Comparison of ENCODE assay signal across 1 cellular context in genomic region chr2:44230378-44230777, GRCh38.
TF ChIP-seq lines count a peak whose summit lies in the region.

No MANE protein-coding gene starts in this region.

TF ChIP-seq in GM23338, 12 proteins besides CTCF, POLR2A, EP300 and RAD21 (continued from another document):
- TF ChIP-seq ZNF462 (CRISPR knock-in tag; IDR thresholded peaks at IDR 0.05) (no peak), EZH2 (IDR thresholded peaks at IDR 0.05; ENCODE audit: low read depth, unreplicated experiment) (no peak), STAT1 (IDR thresholded peaks at IDR 0.05; ENCODE audit: unreplicated experiment) (no peak), NANOG (IDR thresholded peaks at IDR 0.05; ENCODE audit: borderline replicate concordance) (no peak), POLR2AphosphoS5 (IDR thresholded peaks at IDR 0.05; ENCODE audit: low read depth) (no peak), CREB1 (CRISPR knock-in tag; IDR thresholded peaks at IDR 0.05; ENCODE audit: low read depth) (no peak), ZNF331 (CRISPR knock-in tag; IDR thresholded peaks at IDR 0.05; ENCODE audit: low read depth) (no peak), ZNF114 (CRISPR knock-in tag; IDR thresholded peaks at IDR 0.05) (no peak)
- TF ChIP-seq, protein P1, sequence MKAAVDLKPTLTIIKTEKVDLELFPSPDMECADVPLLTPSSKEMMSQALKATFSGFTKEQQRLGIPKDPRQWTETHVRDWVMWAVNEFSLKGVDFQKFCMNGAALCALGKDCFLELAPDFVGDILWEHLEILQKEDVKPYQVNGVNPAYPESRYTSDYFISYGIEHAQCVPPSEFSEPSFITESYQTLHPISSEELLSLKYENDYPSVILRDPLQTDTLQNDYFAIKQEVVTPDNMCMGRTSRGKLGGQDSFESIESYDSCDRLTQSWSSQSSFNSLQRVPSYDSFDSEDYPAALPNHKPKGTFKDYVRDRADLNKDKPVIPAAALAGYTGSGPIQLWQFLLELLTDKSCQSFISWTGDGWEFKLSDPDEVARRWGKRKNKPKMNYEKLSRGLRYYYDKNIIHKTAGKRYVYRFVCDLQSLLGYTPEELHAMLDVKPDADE (IDR thresholded peaks at IDR 0.05) = no peak
